ENCODE assay signal across 8 cellular contexts in the genomic region with DNA sequence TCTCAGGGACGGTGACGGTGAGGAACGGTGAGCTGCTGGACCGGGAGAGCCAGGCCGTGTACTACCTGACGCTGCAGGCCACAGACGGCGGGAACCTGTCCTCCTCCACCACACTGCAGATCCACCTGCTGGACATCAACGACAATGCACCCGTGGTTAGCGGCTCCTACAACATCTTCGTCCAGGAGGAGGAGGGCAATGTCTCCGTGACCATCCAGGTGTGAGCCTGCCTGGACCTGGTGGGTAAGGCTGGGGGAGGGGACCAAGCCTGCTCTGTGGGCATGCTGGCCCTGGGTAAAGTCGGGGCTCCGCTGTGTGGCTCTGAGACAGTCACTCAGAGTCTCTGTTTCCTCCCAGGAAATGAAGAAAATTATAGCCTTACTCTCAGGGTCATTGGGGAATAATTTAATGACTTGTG. TPM values are rescaled to one million over a fixed set of nuclear protein-coding genes. Genes with fewer than 3 reads are reported as not detected.
DNase-seq lines count a peak whose midpoint lies in the region; ATAC-seq and TF ChIP-seq lines count a peak whose summit lies in the region.

No MANE protein-coding gene starts in this region.

- TF ChIP-seq CTCF in Calu3 (IDR thresholded peaks at IDR 0.05; ENCODE audit: unreplicated experiment): peak; percentile 34
- peak; percentile 86 for TF ChIP-seq CTCF in epithelial cell of esophagus (IDR thresholded peaks at IDR 0.05; ENCODE audit: insufficient read depth, low read depth, low read length, missing control alignments)
- no peak for TF ChIP-seq CTCF in omental fat pad (IDR thresholded peaks at IDR 0.05)

- CTCF ChIA-PET in Calu3 (lab: Charles Lee): interaction anchor here (0.6 kb wide), 1 partner anchor 118 kb away, joined by 3 read pairs; no protein-coding TSS in a partner anchor

- no peaks in the 10 kb centered on the region for H3K9me3 Mint-ChIP-seq in Calu3 (ENCODE audit: low read depth, unreplicated experiment)

- no peaks in the 10 kb centered on the region for H3K27me3 Mint-ChIP-seq in Calu3 (ENCODE audit: unreplicated experiment)

- no TSS peak for BruUV-seq in Calu3 (replicated peaks; lab: Mats Ljungman, UMichigan)

- no peak overlapping the region for H3K27ac Mint-ChIP-seq in Calu3 (ENCODE audit: unreplicated experiment)

- peak; percentile 28 for DNase-seq in Calu3
- DNase-seq in HuH-7.5 (ENCODE audit: low spot score): peak; percentile 98
- peak; percentile 16 for DNase-seq in activated CD4-positive, alpha-beta T cell treated with anti-CD3 and anti-CD28 coated beads for 1 hour
- DNase-seq in epithelial cell of esophagus (ENCODE audit: low read depth): peak; percentile 87
- no peak for DNase-seq in omental fat pad (ENCODE audit: low spot score)
- DNase-seq in MV-4-11 (lab: John Stamatoyannopoulos, UW): no peak

- H3K4me3 Mint-ChIP-seq in Calu3 (ENCODE audit: low read depth, unreplicated experiment): no peak overlapping the region

- H3K4me3 ChIP-seq in epithelial cell of esophagus (ENCODE audit: low read length): no peak overlapping the region

- no peaks in the 10 kb centered on the region for H3K36me3 Mint-ChIP-seq in Calu3 (ENCODE audit: insufficient read depth, unreplicated experiment)

- H3K4me1 Mint-ChIP-seq in Calu3 (ENCODE audit: low read depth, unreplicated experiment): no peaks in the 10 kb centered on the region

- ATAC-seq in omental fat pad (ENCODE audit: low FRiP score) (peak; percentile 44), HG02678 (IDR thresholded peaks at IDR 0.05; ENCODE audit: unreplicated experiment) (no peak), HG03135 (IDR thresholded peaks at IDR 0.05; ENCODE audit: unreplicated experiment) (no peak)

- intact Hi-C loops in Calu3 (cut with micrococcal nuclease; ENCODE audit: unreplicated experiment): no loop called here

RNA-seq across cellular contexts. Expression of a gene that starts 29.3 kb away (rescaled TPM):
- total RNA-seq in Calu3 (2022) (7.8 and 13.3 TPM in 2 replicates), omental fat pad (not detected)

RNA-seq across cellular contexts. Expression of a gene that starts 31.6 kb away (rescaled TPM):
- total RNA-seq in Calu3 (2022) (11.5 and 12.6 TPM in 2 replicates), omental fat pad (1 to 10 TPM in 2 of 4 donors, under 1 TPM in 2; 0.37 to 1.9 (median 0.90) TPM)

RNA-seq across cellular contexts. Expression of a gene that starts 41.2 kb away (rescaled TPM):
- total RNA-seq in Calu3 (2022) (76.9 and 82.3 TPM in 2 replicates), omental fat pad (10 to 100 TPM in 3 of 4 donors, 1 to 10 TPM in 1; 7.4 to 24.4 (median 10.8) TPM)

RNA-seq across cellular contexts. Expression of a gene that starts 51.9 kb away (rescaled TPM):
- total RNA-seq in Calu3 (2022): not detected in 2 replicates
- total RNA-seq in omental fat pad: not detected

RNA-seq across cellular contexts. Expression of a gene that starts 52.1 kb away (rescaled TPM):
- total RNA-seq in Calu3 (2022) (not detected in 2 replicates), omental fat pad (not detected)

Comparison
In these comparisons a context has a peak if more than half of its experiments do, and no peak if none do; other contexts are left out.
1. DNase-seq: peak in Calu3 (single experiment), HuH-7.5 (single experiment), activated CD4-positive, alpha-beta T cell treated with anti-CD3 and anti-CD28 coated beads for 1 hour (single experiment) and epithelial cell of esophagus (single experiment); none in omental fat pad (single experiment) and MV-4-11 (single experiment).
2. CTCF ChIP-seq: peak in Calu3 (single experiment) and epithelial cell of esophagus (single experiment); none in omental fat pad (0 of 3).